Comparison of ENCODE assay signal across 10 cellular contexts in genomic region chr13:27921421-27921960, GRCh38. TPM values are rescaled to one million over a fixed set of nuclear protein-coding genes. Genes with fewer than 3 reads are reported as not detected.
A peak's percentile ranks its signal among the peaks of the same experiment; 100 is the strongest.
DNase-seq lines count a peak whose midpoint lies in the region; ATAC-seq and TF ChIP-seq lines count a peak whose summit lies in the region.
"Had no signal": no experiment of that assay in that cellular context is flagged by ENCODE, and none has a peak within 500 bp of the region (broad histone marks: within the 10 kb centered on the region; RNA-seq: fewer than 3 reads in every experiment).

No MANE protein-coding gene starts in this region.

- peak overlapping the region; percentile 0 to 50; a peak in 2 of 4 replicates for H3K4me3 ChIP-seq in SK-N-SH (ENCODE audit: low read depth in 2 of 2, low read length in 1 of 2)

- peaks cover 4% of the 10 kb centered on the region; the same call in 1 of the 2 replicates for H3K36me3 Mint-ChIP-seq in WTC11
- no peaks in the 10 kb centered on the region for H3K36me3 Mint-ChIP-seq in activated T-helper 1 cell treated with anti-CD3 and anti-CD28 coated beads, Interleukin-12 subunit alpha, Interleukin-12 subunit beta, Interleukin-2, Interleukin-4 antibody, amounts not matched to agents 30 ng/mL and 10 ng/mL and 1 ng/mL, durations not matched to agents 14 hours and 24 hours and 36 hours (ENCODE audit: low read depth)

- no peak overlapping the region for H2AFZ ChIP-seq in SK-N-SH (ENCODE audit: low read depth)

- no peaks in the 10 kb centered on the region for H3K36me3 ChIP-seq in SK-N-SH (replicated peaks in 1 of 2; ENCODE audit: control insufficient read depth in 1 of 2, insufficient read depth in 2 of 2, low read length in 1 of 2)

- no peaks in the 10 kb centered on the region for H3F3A ChIP-seq in SK-N-SH (replicated peaks; ENCODE audit: insufficient read depth)

- no peak overlapping the region for H3K27ac ChIP-seq in SK-N-SH (ENCODE audit: low read depth in 2 of 2, low read length in 1 of 2)
- H3K27ac ChIP-seq: KMS-11 had no signal

- POLR2A ChIA-PET in SK-N-SH (lab: Yijun Ruan, JAX) (no interaction called here), WTC11 (lab: Charles Lee) (no interaction called here)

- H3K79me2 ChIP-seq in SK-N-SH (ENCODE audit: insufficient read depth) = no peaks in the 10 kb centered on the region

- no peaks in the 10 kb centered on the region for H3K9me3 ChIP-seq in SK-N-SH

- H4K20me1 ChIP-seq in SK-N-SH (ENCODE audit: insufficient read depth) = no peaks in the 10 kb centered on the region

- peaks cover 99% of the 10 kb centered on the region for H3K27me3 Mint-ChIP-seq in WTC11 (ENCODE audit: low read depth)
- H3K27me3 Mint-ChIP-seq in stimulated activated naive CD8-positive, alpha-beta T cell treated with anti-CD3 and anti-CD28 coated beads, Interleukin-15, amount 100 ng/mL, for 72 hours = peaks cover 99% of the 10 kb centered on the region
- H3K27me3 Mint-ChIP-seq in activated T-helper 1 cell treated with anti-CD3 and anti-CD28 coated beads, Interleukin-12 subunit alpha, Interleukin-12 subunit beta, Interleukin-2, Interleukin-4 antibody, amounts not matched to agents 30 ng/mL and 10 ng/mL and 1 ng/mL, durations not matched to agents 14 hours and 24 hours and 36 hours (ENCODE audit: insufficient read depth) = peaks cover 78% of the 10 kb centered on the region

- no peak for TF ChIP-seq EP300 in SK-N-SH (IDR thresholded peaks at IDR 0.05; ENCODE audit: borderline replicate concordance in 1 of 2, low read depth in 1 of 2, low read length in 1 of 2)

- intact Hi-C loops in activated T-helper 1 cell treated with anti-CD3 and anti-CD28 coated beads, Interleukin-12 subunit alpha, Interleukin-12 subunit beta, Interleukin-2, Interleukin-4 antibody, amounts not matched to agents 30 ng/mL and 10 ng/mL and 1 ng/mL, durations not matched to agents 14 hours and 24 hours and 36 hours (cut with micrococcal nuclease) = no loop called here

- H3K9me3 Mint-ChIP-seq in WTC11 = no peaks in the 10 kb centered on the region
- H3K9me3 Mint-ChIP-seq in stimulated activated naive CD8-positive, alpha-beta T cell treated with anti-CD3 and anti-CD28 coated beads, Interleukin-15, amount 100 ng/mL, for 72 hours = no peaks in the 10 kb centered on the region
- H3K9me3 Mint-ChIP-seq in activated T-helper 1 cell treated with anti-CD3 and anti-CD28 coated beads, Interleukin-12 subunit alpha, Interleukin-12 subunit beta, Interleukin-2, Interleukin-4 antibody, amounts not matched to agents 30 ng/mL and 10 ng/mL and 1 ng/mL, durations not matched to agents 14 hours and 24 hours and 36 hours = no peaks in the 10 kb centered on the region

- no peaks in the 10 kb centered on the region for H3K4me1 ChIP-seq in SK-N-SH (ENCODE audit: control insufficient read depth in 1 of 2, insufficient read depth in 2 of 2, low read depth in 1 of 2, low read length in 1 of 2)

- H3K4me2 ChIP-seq in SK-N-SH = peak overlapping the region; percentile 79

- CTCF ChIA-PET in SK-N-SH (lab: Yijun Ruan, JAX) = interaction anchor here (2.5 kb wide), 1 partner anchor 32 kb away, joined by 12 read pairs; no protein-coding TSS in a partner anchor
- CTCF ChIA-PET in WTC11 (lab: Charles Lee) = interaction anchor here (1.0 to 4.3 kb wide), 5 partner anchors 33 to 95 kb away, joined by 3 to 35 read pairs (median 7); no protein-coding TSS in a partner anchor

- H3K9ac ChIP-seq in SK-N-SH = no peak overlapping the region
- H3K9ac ChIP-seq: KMS-11 had no signal

- 3% methylated on average over 23 of the region's 41 CpGs for WGBS in SK-N-SH (ENCODE audit: low lambda C conversion rate)

- no peak; the same call in 2 of the 3 replicates for ATAC-seq in SK-N-SH treated with all-trans-retinoic acid at 6 μM for 48 hours
- ATAC-seq in WTC11 = no peak
- peak; percentile 20 for ATAC-seq in left lobe of liver
- peak; percentile 69 for ATAC-seq in stimulated activated naive CD8-positive, alpha-beta T cell treated with anti-CD3 and anti-CD28 coated beads, Interleukin-15, amount 100 ng/mL, for 72 hours
- no peak for ATAC-seq in GM21529 (IDR thresholded peaks at IDR 0.05; ENCODE audit: unreplicated experiment)

- H3K4me1 Mint-ChIP-seq in WTC11 = peaks cover 46% of the 10 kb centered on the region
- peaks cover 82% of the 10 kb centered on the region for H3K4me1 Mint-ChIP-seq in stimulated activated naive CD8-positive, alpha-beta T cell treated with anti-CD3 and anti-CD28 coated beads, Interleukin-15, amount 100 ng/mL, for 72 hours
- H3K4me1 Mint-ChIP-seq in activated T-helper 1 cell treated with anti-CD3 and anti-CD28 coated beads, Interleukin-12 subunit alpha, Interleukin-12 subunit beta, Interleukin-2, Interleukin-4 antibody, amounts not matched to agents 30 ng/mL and 10 ng/mL and 1 ng/mL, durations not matched to agents 14 hours and 24 hours and 36 hours (ENCODE audit: low read depth) = peaks cover 5% of the 10 kb centered on the region

- no peaks in the 10 kb centered on the region for H3K9me2 ChIP-seq in SK-N-SH

- TF ChIP-seq CTCF in SK-N-SH (IDR thresholded peaks at IDR 0.05) (no peak), WTC11 (IDR thresholded peaks at IDR 0.05) (no peak)

- TF ChIP-seq RAD21 in SK-N-SH (IDR thresholded peaks at IDR 0.05; ENCODE audit: low read length) = no peak

- DNase-seq in SK-N-SH (peak; percentile 34), WTC11 (ENCODE audit: low spot score) (peak; percentile 28), left lobe of liver (ENCODE audit: low spot score) (no peak), cerebellum (ENCODE audit: low spot score) (no peak)
- peak in 1 of 2 donors; percentile 48 for DNase-seq in stimulated activated naive CD8-positive, alpha-beta T cell treated with anti-CD3 and anti-CD28 coated beads, Interleukin-15, amount 100 ng/mL, for 72 hours
- DNase-seq in activated T-helper 1 cell treated with anti-CD3 and anti-CD28 coated beads, Interleukin-12 subunit alpha, Interleukin-12 subunit beta, Interleukin-2, Interleukin-4 antibody, amounts not matched to agents 30 ng/mL and 10 ng/mL and 1 ng/mL, durations not matched to agents 14 hours and 24 hours and 36 hours (ENCODE audit: low spot score) = no peak
- DNase-seq: cerebellar nuclear complex had no signal

- no peak overlapping the region; the same call in 1 of the 2 replicates for H3K4me3 Mint-ChIP-seq in WTC11
- H3K4me3 Mint-ChIP-seq in stimulated activated naive CD8-positive, alpha-beta T cell treated with anti-CD3 and anti-CD28 coated beads, Interleukin-15, amount 100 ng/mL, for 72 hours = peak overlapping the region; percentile 90 to 92
- no peak overlapping the region for H3K4me3 Mint-ChIP-seq in activated T-helper 1 cell treated with anti-CD3 and anti-CD28 coated beads, Interleukin-12 subunit alpha, Interleukin-12 subunit beta, Interleukin-2, Interleukin-4 antibody, amounts not matched to agents 30 ng/mL and 10 ng/mL and 1 ng/mL, durations not matched to agents 14 hours and 24 hours and 36 hours

- no peak overlapping the region for H3K27ac Mint-ChIP-seq in WTC11
- H3K27ac Mint-ChIP-seq in stimulated activated naive CD8-positive, alpha-beta T cell treated with anti-CD3 and anti-CD28 coated beads, Interleukin-15, amount 100 ng/mL, for 72 hours = peak overlapping the region in 1 of 2 donors; percentile 27
- H3K27ac Mint-ChIP-seq in activated T-helper 1 cell treated with anti-CD3 and anti-CD28 coated beads, Interleukin-12 subunit alpha, Interleukin-12 subunit beta, Interleukin-2, Interleukin-4 antibody, amounts not matched to agents 30 ng/mL and 10 ng/mL and 1 ng/mL, durations not matched to agents 14 hours and 24 hours and 36 hours = no peak overlapping the region

- H3K27me3 ChIP-seq in SK-N-SH (ENCODE audit: insufficient read depth) = peaks cover 98% of the 10 kb centered on the region

TF ChIP-seq in SK-N-SH, 30 proteins besides CTCF, POLR2A, EP300 and RAD21 (continues in another document):
- TF ChIP-seq ELF1 (IDR thresholded peaks at IDR 0.05) = no peak

TF ChIP-seq in SK-N-SH treated with all-trans-retinoic acid at 6 μM for 48 hours, 23 proteins besides CTCF, POLR2A, EP300 and RAD21 (continues in another document):
- TF ChIP-seq ZC3H10 (CRISPR knock-in tag; IDR thresholded peaks at IDR 0.05) = no peak

TF ChIP-seq in WTC11, 78 proteins besides CTCF, POLR2A, EP300 and RAD21 (continues in another document):
- no peak for TF ChIP-seq STAT6 (CRISPR knock-in tag; conservative IDR thresholded peaks at IDR 0.05; ENCODE audit: low read depth)
- TF ChIP-seq NR3C1 (CRISPR knock-in tag; conservative IDR thresholded peaks at IDR 0.05; ENCODE audit: low read depth) = no peak

RNA-seq across cellular contexts. Expression of gene PDX1, which starts 1.7 kb away (rescaled TPM):
- not detected in 2 replicates for polyA plus RNA-seq in SK-N-SH (2012; rRNA removed)
- not detected in 2 replicates for polyA plus RNA-seq in SK-N-SH (2012; cell fraction: cytosol; rRNA removed)
- not detected in 2 replicates for polyA plus RNA-seq in SK-N-SH (2012; cell fraction: nucleus; rRNA removed)
- not detected in 3 replicates for total RNA-seq in WTC11 (2021)
- total RNA-seq in left lobe of liver = 0.70 TPM
- not detected in 2 replicates for total RNA-seq in activated T-helper 1 cell treated with anti-CD3 and anti-CD28 coated beads, Interleukin-12 subunit alpha, Interleukin-12 subunit beta, Interleukin-2, Interleukin-4 antibody, amounts not matched to agents 30 ng/mL and 10 ng/mL and 1 ng/mL, durations not matched to agents 14 hours and 24 hours and 36 hours
- not detected for total RNA-seq in cerebellum

RNA-seq across cellular contexts. Expression of gene CDX2, which starts 47.6 kb away (rescaled TPM):
- polyA plus RNA-seq in SK-N-SH (2012; rRNA removed) = not detected in 2 replicates
- not detected in 2 replicates for polyA plus RNA-seq in SK-N-SH (2012; cell fraction: cytosol; rRNA removed)
- not detected in 2 replicates for polyA plus RNA-seq in SK-N-SH (2012; cell fraction: nucleus; rRNA removed)
- total RNA-seq in WTC11 (2021) = 0.09 to 0.44 TPM (median 0.11 TPM) in 3 replicates
- total RNA-seq in left lobe of liver = not detected
- total RNA-seq in activated T-helper 1 cell treated with anti-CD3 and anti-CD28 coated beads, Interleukin-12 subunit alpha, Interleukin-12 subunit beta, Interleukin-2, Interleukin-4 antibody, amounts not matched to agents 30 ng/mL and 10 ng/mL and 1 ng/mL, durations not matched to agents 14 hours and 24 hours and 36 hours = not detected in 2 replicates
- total RNA-seq in cerebellum = not detected

Comparison
In these comparisons a context has a peak if more than half of its experiments do, and no peak if none do; other contexts are left out.
1. DNase-seq: peak in SK-N-SH (single experiment) and WTC11 (single experiment); none in left lobe of liver (single experiment), activated T-helper 1 cell treated with anti-CD3 and anti-CD28 coated beads, Interleukin-12 subunit alpha, Interleukin-12 subunit beta, Interleukin-2, Interleukin-4 antibody, amounts not matched to agents 30 ng/mL and 10 ng/mL and 1 ng/mL, durations not matched to agents 14 hours and 24 hours and 36 hours (single experiment) and cerebellum (single experiment).
2. ATAC-seq: peak in left lobe of liver (single experiment) and stimulated activated naive CD8-positive, alpha-beta T cell treated with anti-CD3 and anti-CD28 coated beads, Interleukin-15, amount 100 ng/mL, for 72 hours (single experiment); none in SK-N-SH treated with all-trans-retinoic acid at 6 μM for 48 hours (single experiment), WTC11 (single experiment) and GM21529 (single experiment).
3. H3K4me3 Mint-ChIP-seq: peak in stimulated activated naive CD8-positive, alpha-beta T cell treated with anti-CD3 and anti-CD28 coated beads, Interleukin-15, amount 100 ng/mL, for 72 hours (2 of 2); none in WTC11 (single experiment) and activated T-helper 1 cell treated with anti-CD3 and anti-CD28 coated beads, Interleukin-12 subunit alpha, Interleukin-12 subunit beta, Interleukin-2, Interleukin-4 antibody, amounts not matched to agents 30 ng/mL and 10 ng/mL and 1 ng/mL, durations not matched to agents 14 hours and 24 hours and 36 hours (single experiment).